30 cellular contexts compared by ENCODE assay signal in the genomic region with DNA sequence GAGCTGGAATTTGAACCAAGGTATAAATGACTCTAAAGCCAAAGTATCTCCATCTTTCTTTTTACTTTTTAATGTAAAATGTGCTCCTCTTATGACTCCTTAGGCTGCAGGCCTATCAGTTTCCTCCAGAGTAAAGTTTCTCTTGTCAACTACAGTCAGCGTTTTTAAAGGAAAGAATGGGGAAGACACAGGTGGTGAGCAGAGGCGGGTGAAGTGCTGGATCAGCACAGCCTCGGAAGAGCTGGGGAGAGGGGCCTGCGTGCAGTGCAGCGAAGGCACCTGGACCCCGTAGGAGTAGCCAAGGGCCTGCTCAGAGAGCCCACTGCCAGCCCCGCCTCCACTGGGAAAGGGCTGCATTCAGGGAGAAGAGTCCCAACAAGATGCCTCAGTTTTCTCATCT. TPM values are rescaled to one million over a fixed set of nuclear protein-coding genes. Genes with fewer than 3 reads are reported as not detected.
"Had no signal": no experiment of that assay in that cellular context is flagged by ENCODE, and none has a peak within 500 bp of the region (broad histone marks: within the 10 kb centered on the region; RNA-seq: fewer than 3 reads in every experiment).

No MANE protein-coding gene starts in this region.

- H3K27ac ChIP-seq: colonic mucosa, epithelial cell of prostate, esophagus squamous epithelium, gastrocnemius medialis, heart right ventricle, left lung had no signal

- H3K9me3 Mint-ChIP-seq: dendritic cell treated with granulocyte-macrophage colony-stimulating factor and Interleukin-4, amounts not matched to agents 40 ng/mL and 50 ng/mL, for 4 days; effector memory CD8-positive, alpha-beta T cell; endodermal cell had no signal

- DNase-seq: colonic mucosa; cortex of kidney; effector CD8-positive, alpha-beta T cell; effector memory CD8-positive, alpha-beta T cell; endodermal cell; erythroblast; esophagus squamous epithelium; foreskin fibroblast; foreskin melanocyte; gastrocnemius medialis; glutamatergic neuron; head of caudate nucleus; heart right ventricle; hippocampal formation; left cardiac atrium; left lung; left ventricle myocardium superior; mammary epithelial cell; mesendoderm; midbrain had no signal

- H3K4me1 ChIP-seq: colonic mucosa, esophagus squamous epithelium, gastrocnemius medialis, heart right ventricle, left lung had no signal

- H3K4me1 Mint-ChIP-seq: endodermal cell, memory B cell had no signal

- H3K27ac Mint-ChIP-seq: dendritic cell treated with granulocyte-macrophage colony-stimulating factor and Interleukin-4, amounts not matched to agents 40 ng/mL and 50 ng/mL, for 4 days; effector memory CD8-positive, alpha-beta T cell; endodermal cell; memory B cell had no signal

- ATAC-seq: effector memory CD8-positive, alpha-beta T cell; esophagus mucosa; gastrocnemius medialis; heart right ventricle; left cardiac atrium; left lung; left ventricle myocardium superior had no signal

- H3K4me3 Mint-ChIP-seq: dendritic cell treated with granulocyte-macrophage colony-stimulating factor and Interleukin-4, amounts not matched to agents 40 ng/mL and 50 ng/mL, for 4 days; effector memory CD8-positive, alpha-beta T cell; endodermal cell; memory B cell had no signal

- H3K27me3 ChIP-seq: colonic mucosa had no signal

- H3K4me3 ChIP-seq: colonic mucosa, esophagus squamous epithelium, gastrocnemius medialis, heart right ventricle, left lung, lung had no signal

- H3K36me3 ChIP-seq: colonic mucosa, esophagus squamous epithelium, gastrocnemius medialis, heart right ventricle, left lung had no signal

- H3K9me3 ChIP-seq: colonic mucosa, esophagus squamous epithelium, gastrocnemius medialis, left lung had no signal

RNA-seq across cellular contexts. Expression of gene ALX4, which starts 48.8 kb away (rescaled TPM):
- total RNA-seq: colonic mucosa, dermis microvascular lymphatic vessel endothelial cell, endodermal cell, esophagus mucosa, esophagus squamous epithelium, glomerular endothelial cell, kidney epithelial cell, left lung, mononuclear cell had no signal
- polyA plus RNA-seq: keratinocyte, mammary epithelial cell had no signal
